Comparison of ENCODE assay signal across 8 cellular contexts in genomic region chr3:15429080-15429479, GRCh38. TPM values are rescaled to one million over a fixed set of nuclear protein-coding genes. Genes with fewer than 3 reads are reported as not detected.
DNase-seq lines count a peak whose midpoint lies in the region; ATAC-seq lines count a peak whose summit lies in the region.

No MANE protein-coding gene starts in this region.

- H3K4me1 ChIP-seq in iPS-20b (ENCODE audit: insufficient read depth, low read length), result peaks cover 3% of the 10 kb centered on the region; the same call in 1 of the 2 replicates
- peaks cover 14% of the 10 kb centered on the region for H3K4me1 ChIP-seq in stomach smooth muscle (ENCODE audit: control insufficient read depth, insufficient read depth, low read length)

- ATAC-seq in activated T-cell treated with anti-CD3 and anti-CD28 coated beads, Interleukin-2, amount 50 U/mL, for 4 hours, result no peak
- no peak for ATAC-seq in activated T-helper 17 cell treated with anti-CD3 and anti-CD28 coated beads, Interleukin-2, amount 50 U/mL, for 72 hours (replicated peaks)
- no peak for ATAC-seq in GM21390 (IDR thresholded peaks at IDR 0.05; ENCODE audit: unreplicated experiment)

- intact Hi-C loops in cardiac septum (cut with DNase I), result no loop called here

- peak overlapping the region; percentile 94; the same call in 1 of the 2 replicates for H3K9ac ChIP-seq in iPS-20b (ENCODE audit: low read depth, low read length)
- H3K9ac ChIP-seq in stomach smooth muscle (ENCODE audit: low read length in 2 of 2), result peak overlapping the region in 1 of 2 donors; percentile 85

- H3K27me3 ChIP-seq in iPS-20b (ENCODE audit: insufficient read depth, low read length), result no peaks in the 10 kb centered on the region
- no peaks in the 10 kb centered on the region for H3K27me3 ChIP-seq in stomach smooth muscle (ENCODE audit: control insufficient read depth in 1 of 2, insufficient read depth in 2 of 2, low read length in 2 of 2)

- H3K4me3 Mint-ChIP-seq in activated T-cell treated with anti-CD3 and anti-CD28 coated beads, Interleukin-2, amount 50 U/mL, for 4 hours, result peak overlapping the region; percentile 100
- H3K4me3 Mint-ChIP-seq in activated T-helper 17 cell treated with anti-CD3 and anti-CD28 coated beads, Interleukin-2, amount 50 U/mL, for 72 hours, result peak overlapping the region; percentile 95

- no peaks in the 10 kb centered on the region for H3K27me3 Mint-ChIP-seq in activated T-cell treated with anti-CD3 and anti-CD28 coated beads, Interleukin-2, amount 50 U/mL, for 4 hours (ENCODE audit: low read depth)
- H3K27me3 Mint-ChIP-seq in activated T-helper 17 cell treated with anti-CD3 and anti-CD28 coated beads, Interleukin-2, amount 50 U/mL, for 72 hours, result no peaks in the 10 kb centered on the region

- peaks cover 52% of the 10 kb centered on the region for H3K4me1 Mint-ChIP-seq in activated T-cell treated with anti-CD3 and anti-CD28 coated beads, Interleukin-2, amount 50 U/mL, for 4 hours (ENCODE audit: low read depth)
- H3K4me1 Mint-ChIP-seq in activated T-helper 17 cell treated with anti-CD3 and anti-CD28 coated beads, Interleukin-2, amount 50 U/mL, for 72 hours, result peaks cover 25% of the 10 kb centered on the region

- peaks cover 55% of the 10 kb centered on the region for H3K36me3 ChIP-seq in iPS-20b (ENCODE audit: insufficient read depth, low read depth, low read length)
- peaks cover 6 to 9% of the 10 kb centered on the region in 2 donors for H3K36me3 ChIP-seq in stomach smooth muscle (ENCODE audit: control insufficient read depth in 2 of 2, insufficient read depth in 2 of 2, low read length in 2 of 2)

- DNase-seq in activated T-cell treated with anti-CD3 and anti-CD28 coated beads, Interleukin-2, amount 50 U/mL, for 4 hours, result no peak
- no peak for DNase-seq in activated T-cell treated with anti-CD3 and anti-CD28 coated beads, Interleukin-2, amount 50 U/mL, for 1 hour
- no peak for DNase-seq in substantia nigra (lab: John Stamatoyannopoulos, UW)
- no peak for DNase-seq in cardiac septum (ENCODE audit: low spot score)

- H3K27ac ChIP-seq in iPS-20b (ENCODE audit: low read length) (no peak overlapping the region), stomach smooth muscle (ENCODE audit: low read length) (no peak overlapping the region), substantia nigra (ENCODE audit: low read depth, low read length, poor library complexity, severe bottlenecking) (no peak overlapping the region)

- peaks cover 33% of the 10 kb centered on the region for H3K36me3 Mint-ChIP-seq in activated T-cell treated with anti-CD3 and anti-CD28 coated beads, Interleukin-2, amount 50 U/mL, for 4 hours (ENCODE audit: insufficient read depth)
- H3K36me3 Mint-ChIP-seq in activated T-helper 17 cell treated with anti-CD3 and anti-CD28 coated beads, Interleukin-2, amount 50 U/mL, for 72 hours (ENCODE audit: low read depth), result peaks cover 95% of the 10 kb centered on the region

- H3K4me3 ChIP-seq in iPS-20b (ENCODE audit: low read length) (peak overlapping the region; percentile 97), stomach smooth muscle (ENCODE audit: low read length in 2 of 2) (peak overlapping the region; percentile 91 to 97)

- H3K9me3 ChIP-seq in iPS-20b (ENCODE audit: insufficient read depth, low read depth, low read length), result no peaks in the 10 kb centered on the region
- H3K9me3 ChIP-seq in stomach smooth muscle (ENCODE audit: control insufficient read depth in 2 of 2, low read length in 2 of 2), result no peaks in the 10 kb centered on the region

- peak overlapping the region; percentile 98 for H3K27ac Mint-ChIP-seq in activated T-helper 17 cell treated with anti-CD3 and anti-CD28 coated beads, Interleukin-2, amount 50 U/mL, for 72 hours

- no peaks in the 10 kb centered on the region for H3K9me3 Mint-ChIP-seq in activated T-cell treated with anti-CD3 and anti-CD28 coated beads, Interleukin-2, amount 50 U/mL, for 4 hours
- H3K9me3 Mint-ChIP-seq in activated T-helper 17 cell treated with anti-CD3 and anti-CD28 coated beads, Interleukin-2, amount 50 U/mL, for 72 hours, result no peaks in the 10 kb centered on the region

RNA-seq across cellular contexts. Expression of gene EAF1, which starts 1.7 kb away (rescaled TPM):
- 10 to 100 TPM; 21.8 to 33.2 (median 30.7) TPM for total RNA-seq in activated T-cell treated with anti-CD3 and anti-CD28 coated beads, Interleukin-2, amount 50 U/mL, for 4 hours
- 10 to 100 TPM; 31.5 to 37.0 TPM for total RNA-seq in activated T-helper 17 cell treated with anti-CD3 and anti-CD28 coated beads, Interleukin-2, amount 50 U/mL, for 72 hours
- 10.3 TPM for total RNA-seq in cardiac septum

RNA-seq across cellular contexts. Expression of gene METTL6, which starts 1.7 kb away (rescaled TPM):
- 10 to 100 TPM; 18.5 to 19.6 (median 18.8) TPM for total RNA-seq in activated T-cell treated with anti-CD3 and anti-CD28 coated beads, Interleukin-2, amount 50 U/mL, for 4 hours
- total RNA-seq in activated T-helper 17 cell treated with anti-CD3 and anti-CD28 coated beads, Interleukin-2, amount 50 U/mL, for 72 hours, result 10 to 100 TPM; 16.5 to 19.7 TPM
- total RNA-seq in cardiac septum, result 11.7 TPM
